Comparison of ENCODE assay signal across 11 cellular contexts in the genomic region with DNA sequence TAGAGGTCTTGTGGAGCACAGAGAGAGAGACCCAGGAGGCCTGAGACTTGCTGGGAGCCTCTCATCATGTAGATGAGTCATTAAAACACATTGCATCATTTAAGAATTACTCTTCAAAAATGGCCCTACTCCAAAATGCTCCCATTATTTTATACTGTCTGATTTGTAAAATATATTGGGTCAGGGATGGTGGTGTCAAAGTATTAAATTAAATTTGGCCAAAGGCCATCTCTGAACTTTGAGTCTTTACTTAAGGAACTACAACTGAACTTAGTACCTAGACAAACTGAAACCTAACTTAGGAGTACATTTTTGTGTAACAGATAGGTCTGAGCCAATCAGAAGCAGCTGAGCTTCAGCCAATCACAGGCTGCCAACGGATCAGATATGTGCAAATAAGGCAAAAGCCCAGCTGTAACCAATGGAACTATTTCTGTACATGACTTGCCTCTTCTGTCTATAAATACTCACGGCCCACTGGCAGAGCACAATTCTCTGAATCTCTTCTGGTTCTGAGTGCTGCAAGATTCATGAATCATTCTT.
DNase-seq lines count a peak whose midpoint lies in the region; ATAC-seq and TF ChIP-seq lines count a peak whose summit lies in the region.
"Had no signal": no experiment of that assay in that cellular context is flagged by ENCODE, and none has a peak within 500 bp of the region (broad histone marks: within the 10 kb centered on the region; RNA-seq: fewer than 3 reads in every experiment).

No MANE protein-coding gene starts in this region.

- BruUV-seq in mammary epithelial cell (replicated peaks; lab: Mats Ljungman, UMichigan): no TSS peak

- 100% methylated on average over 2 of the region's 2 CpGs for WGBS in mammary epithelial cell (ENCODE audit: low coverage, missing lambda C conversion rate)
- 59% methylated on average over 2 of the region's 2 CpGs; no CpG with 5 or more reads in 1 of the 2 donors for WGBS in transverse colon (ENCODE audit: low coverage in 1 of 2), 2 donors

- H3K9me3 Mint-ChIP-seq in neural crest cell: peaks cover 3% of the 10 kb centered on the region
- no peaks in the 10 kb centered on the region for H3K9me3 Mint-ChIP-seq in activated naive CD8-positive, alpha-beta T cell treated with anti-CD3 and anti-CD28 coated beads for 36 hours

- TF ChIP-seq EP300 in transverse colon (IDR thresholded peaks at IDR 0.05; ENCODE audit: low read depth): no peak

- H3K4me2 ChIP-seq in mammary epithelial cell (ENCODE audit: insufficient read depth, low read depth, low read length): no peak overlapping the region

- peak; percentile 81 for DNase-seq in Caki2 (ENCODE audit: low read depth)
- peak; percentile 70 for DNase-seq in HT1080 (ENCODE audit: low read depth)
- DNase-seq in mammary epithelial cell: peak; percentile 76
- DNase-seq in neural crest cell (ENCODE audit: low read depth, low spot score): no peak
- DNase-seq in NCI-H1105 (lab: John Stamatoyannopoulos, UW): no peak
- DNase-seq in activated naive CD8-positive, alpha-beta T cell treated with anti-CD3 and anti-CD28 coated beads for 36 hours: no peak
- no peak for DNase-seq in transverse colon
- DNase-seq: activated effector memory CD4-positive, alpha-beta T cell treated with anti-CD3 and anti-CD28 coated beads, Interleukin-2, amount 50 U/mL, for 16 hours; NCI-H1417 treated with DMSO at 0.1 percent for 48 hours had no signal

- H3K4me3 Mint-ChIP-seq in neural crest cell: peak overlapping the region; percentile 48
- H3K4me3 Mint-ChIP-seq in activated naive CD8-positive, alpha-beta T cell treated with anti-CD3 and anti-CD28 coated beads for 36 hours: no peak overlapping the region
- H3K4me3 Mint-ChIP-seq: stimulated activated naive CD8-positive, alpha-beta T cell treated with anti-CD3 and anti-CD28 coated beads, Interleukin-15, Interleukin-2, amounts not matched to agents 100 ng/mL and 50 ng/mL, for 24 hours had no signal

- no peak for TF ChIP-seq POLR2A in transverse colon (IDR thresholded peaks at IDR 0.05)

- H3K9ac ChIP-seq in mammary epithelial cell (ENCODE audit: insufficient read depth, low read length): no peak overlapping the region

- H3K27ac ChIP-seq in mammary epithelial cell (ENCODE audit: insufficient read depth, low read depth, low read length) (peak overlapping the region; percentile 62), transverse colon (no peak overlapping the region)

- H3K27ac Mint-ChIP-seq in neural crest cell (ENCODE audit: unreplicated experiment): peak overlapping the region; percentile 31
- no peak overlapping the region for H3K27ac Mint-ChIP-seq in activated naive CD8-positive, alpha-beta T cell treated with anti-CD3 and anti-CD28 coated beads for 36 hours
- H3K27ac Mint-ChIP-seq: stimulated activated naive CD8-positive, alpha-beta T cell treated with anti-CD3 and anti-CD28 coated beads, Interleukin-15, Interleukin-2, amounts not matched to agents 100 ng/mL and 50 ng/mL, for 24 hours had no signal

- no peak for TF ChIP-seq CTCF in mammary epithelial cell (conservative IDR thresholded peaks at IDR 0.05 in 1 of 2, IDR thresholded peaks at IDR 0.05 in 1 of 2; ENCODE audit: extremely low read depth in 1 of 2, insufficient read depth in 1 of 2, low read depth in 1 of 2, low read length in 2 of 2)
- TF ChIP-seq CTCF in neural crest cell (conservative IDR thresholded peaks at IDR 0.05): no peak
- TF ChIP-seq CTCF in transverse colon (IDR thresholded peaks at IDR 0.05): no peak

- CTCF ChIA-PET in mammary epithelial cell (lab: Charles Lee; ENCODE audit: low non-redundant PET): no interaction called here

- no peaks in the 10 kb centered on the region for H3K27me3 ChIP-seq in mammary epithelial cell (ENCODE audit: insufficient read depth, low read length)
- no peaks in the 10 kb centered on the region for H3K27me3 ChIP-seq in transverse colon

- in situ Hi-C loops in Caki2 (cut with HindIII; ENCODE audit: low pct_unique_long_range_greater_than_20kb, low sequenced_read_pairs): no loop called here
- in situ Hi-C loops in mammary epithelial cell (cut with MboI; ENCODE audit: low sequenced_read_pairs in 2 of 2): no loop called here
- in situ Hi-C loops in transverse colon (cut with MboI; ENCODE audit: low pct_ligation_motif_present in 1 of 4, low pct_unique_long_range_greater_than_20kb in 1 of 4, low sequenced_read_pairs in 3 of 4): no loop called here

- H3K4me3 ChIP-seq in mammary epithelial cell (replicated peaks in 1 of 3; ENCODE audit: insufficient read depth in 1 of 3, low read depth in 2 of 3, low read length in 3 of 3) (no peak overlapping the region), transverse colon (no peak overlapping the region)

- H3K9me3 ChIP-seq in mammary epithelial cell (replicated peaks; ENCODE audit: insufficient read depth, low read length) (no peaks in the 10 kb centered on the region), transverse colon (no peaks in the 10 kb centered on the region)

- intact Hi-C loops in mammary epithelial cell (cut with micrococcal nuclease): loop anchor here (5.0 kb wide), 1 partner anchor 655 kb away; a partner anchor contains a TSS
- intact Hi-C loops in transverse colon (cut with DNase I; ENCODE audit: low total_unique reads): no loop called here

- H3K36me3 Mint-ChIP-seq in neural crest cell (ENCODE audit: low read depth): no peaks in the 10 kb centered on the region
- no peaks in the 10 kb centered on the region for H3K36me3 Mint-ChIP-seq in activated naive CD8-positive, alpha-beta T cell treated with anti-CD3 and anti-CD28 coated beads for 36 hours

- H3K36me3 ChIP-seq in mammary epithelial cell (ENCODE audit: insufficient read depth, low read length): no peaks in the 10 kb centered on the region
- H3K36me3 ChIP-seq in transverse colon: no peaks in the 10 kb centered on the region

- H3K79me2 ChIP-seq in mammary epithelial cell (ENCODE audit: insufficient read depth, low read length): no peaks in the 10 kb centered on the region

- no peaks in the 10 kb centered on the region for H4K20me1 ChIP-seq in mammary epithelial cell (ENCODE audit: insufficient read depth, low read length)

- peak overlapping the region; percentile 38 for H2AFZ ChIP-seq in mammary epithelial cell (ENCODE audit: low read depth, low read length)

- ATAC-seq in HG02571 (IDR thresholded peaks at IDR 0.05; ENCODE audit: unreplicated experiment): no peak

- dilution Hi-C loops in mammary epithelial cell (cut with HindIII; ENCODE audit: low sequenced_read_pairs): loop anchor here (10.0 kb wide), 2 partner anchors 237 to 523 kb away; no protein-coding TSS in a partner anchor

- peaks cover 63% of the 10 kb centered on the region for H3K4me1 Mint-ChIP-seq in neural crest cell
- no peaks in the 10 kb centered on the region for H3K4me1 Mint-ChIP-seq in activated naive CD8-positive, alpha-beta T cell treated with anti-CD3 and anti-CD28 coated beads for 36 hours

- H3K27me3 Mint-ChIP-seq in neural crest cell (ENCODE audit: low read depth): no peaks in the 10 kb centered on the region
- peaks cover 3% of the 10 kb centered on the region for H3K27me3 Mint-ChIP-seq in activated naive CD8-positive, alpha-beta T cell treated with anti-CD3 and anti-CD28 coated beads for 36 hours
- H3K27me3 Mint-ChIP-seq: stimulated activated naive CD8-positive, alpha-beta T cell treated with anti-CD3 and anti-CD28 coated beads, Interleukin-15, Interleukin-2, amounts not matched to agents 100 ng/mL and 50 ng/mL, for 24 hours had no signal

- H3K4me1 ChIP-seq in mammary epithelial cell (ENCODE audit: insufficient read depth, low read length): peaks cover 37% of the 10 kb centered on the region
- H3K4me1 ChIP-seq in transverse colon: peaks cover 0 to 4% (median 0%) of the 10 kb centered on the region in 4 donors

Comparison
In these comparisons a context has a peak if more than half of its experiments do, and no peak if none do; other contexts are left out.
1. DNase-seq: peak in Caki2 (single experiment), HT1080 (single experiment) and mammary epithelial cell (single experiment); none in neural crest cell (single experiment), NCI-H1105 (single experiment), activated naive CD8-positive, alpha-beta T cell treated with anti-CD3 and anti-CD28 coated beads for 36 hours (single experiment) and transverse colon (single experiment).